Comparison of ENCODE assay signal across 2 cellular contexts in genomic region chr17:79693419-79693818, GRCh38.
TF ChIP-seq lines count a peak whose summit lies in the region.

No MANE protein-coding gene starts in this region.

TF ChIP-seq in HepG2, 621 proteins besides CTCF, POLR2A, EP300 and RAD21:
- TF ChIP-seq MNT (IDR thresholded peaks at IDR 0.05) (peak; percentile 98), ZNF441 (CRISPR knock-in tag; IDR thresholded peaks at IDR 0.05; ENCODE audit: borderline replicate concordance) (no peak)

TF ChIP-seq in H1, 55 proteins besides CTCF, POLR2A, EP300 and RAD21:
- TF ChIP-seq GABPA (IDR thresholded peaks at IDR 0.05; ENCODE audit: borderline replicate concordance, insufficient read depth, low read length), result no peak
- no peak for TF ChIP-seq NRF1 (IDR thresholded peaks at IDR 0.05; ENCODE audit: low read depth, low read length)
- TF ChIP-seq TBP (IDR thresholded peaks at IDR 0.05; ENCODE audit: low read depth, low read length), result no peak
- TF ChIP-seq TCF12 (IDR thresholded peaks at IDR 0.05; ENCODE audit: low read depth, low read length), result no peak
- no peak for TF ChIP-seq BRCA1 (IDR thresholded peaks at IDR 0.05; ENCODE audit: low read depth, low read length)
- no peak for TF ChIP-seq TEAD4 (IDR thresholded peaks at IDR 0.05; ENCODE audit: low read depth, low read length)
- no peak for TF ChIP-seq RNF2 (IDR thresholded peaks at IDR 0.05; ENCODE audit: borderline replicate concordance, low read depth, low read length, missing control alignments, poor library complexity, severe bottlenecking)
